In the genomic region with DNA sequence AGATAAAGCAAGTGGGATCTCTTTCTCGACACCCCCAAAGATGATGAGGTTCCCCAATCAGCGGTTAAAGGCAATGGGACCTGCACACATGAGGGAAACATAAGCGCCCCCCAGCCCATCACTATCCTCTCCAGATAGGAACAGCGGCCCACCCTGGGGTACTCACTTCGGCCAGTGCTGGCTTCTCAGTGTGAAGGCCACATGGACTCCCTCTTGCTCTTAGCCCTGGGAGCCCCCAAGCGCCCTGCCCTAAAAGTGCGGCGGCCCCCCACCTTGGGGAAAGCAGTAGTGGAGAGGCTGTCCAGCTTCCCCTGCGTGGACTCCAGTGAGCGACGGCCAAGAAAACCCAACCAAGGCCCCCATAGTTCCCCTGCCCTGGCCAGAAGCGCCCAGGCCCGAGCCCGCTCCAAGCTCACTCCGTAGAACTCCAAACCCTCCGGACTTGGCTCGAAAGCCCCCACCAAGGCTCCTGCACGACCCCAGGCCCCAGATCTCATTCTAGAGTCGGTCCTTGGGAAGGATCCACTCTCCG, we compare ENCODE assay signal across 1 cellular context.
A peak's percentile ranks its signal among the peaks of the same experiment; 100 is the strongest.
TF ChIP-seq lines count a peak whose summit lies in the region.

No MANE protein-coding gene starts in this region.

TF ChIP-seq in H1, 55 proteins besides CTCF, POLR2A, EP300 and RAD21:
- TF ChIP-seq POLR2AphosphoS5 (IDR thresholded peaks at IDR 0.05; ENCODE audit: low read depth, low read length) (no peak), HDAC6 (IDR thresholded peaks at IDR 0.05; ENCODE audit: low read depth, low read length) (no peak)
- TF ChIP-seq, protein P1, sequence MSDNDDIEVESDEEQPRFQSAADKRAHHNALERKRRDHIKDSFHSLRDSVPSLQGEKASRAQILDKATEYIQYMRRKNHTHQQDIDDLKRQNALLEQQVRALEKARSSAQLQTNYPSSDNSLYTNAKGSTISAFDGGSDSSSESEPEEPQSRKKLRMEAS (IDR thresholded peaks at IDR 0.05), result 0 out of 2 replicates have a peak, but pooled peaks have one; percentile 5
